ENCODE assay signal across 21 cellular contexts in genomic region chr22:22888509-22889353, GRCh38. TPM values are rescaled to one million over a fixed set of nuclear protein-coding genes. Genes with fewer than 3 reads are reported as not detected.
A peak's percentile ranks its signal among the peaks of the same experiment; 100 is the strongest.
DNase-seq lines count a peak whose midpoint lies in the region; TF ChIP-seq lines count a peak whose summit lies in the region.
"Had no signal": no experiment of that assay in that cellular context is flagged by ENCODE, and none has a peak within 500 bp of the region (broad histone marks: within the 10 kb centered on the region; RNA-seq: fewer than 3 reads in every experiment).

No MANE protein-coding gene starts in this region.

- peaks cover 0 to 34% (median 16%) of the 10 kb centered on the region in 6 donors for H3K4me1 ChIP-seq in spleen
- H3K4me1 ChIP-seq: tibial artery had no signal

- peak overlapping the region; percentile 73 for H3K4me3 ChIP-seq in GM06990 (replicated peaks; ENCODE audit: low read depth, low read length)
- H3K4me3 ChIP-seq in H7 (ENCODE audit: insufficient read depth, low read depth, low read length) = no peak overlapping the region
- H3K4me3 ChIP-seq in coronary artery = no peak overlapping the region
- H3K4me3 ChIP-seq in spleen = peak overlapping the region in 7 of 8 donors; percentile 9 to 66 (median 32)
- H3K4me3 ChIP-seq: tibial artery had no signal

- H3K27me3 ChIP-seq in GM06990 (replicated peaks; ENCODE audit: control insufficient read depth, insufficient read depth, low read length) (no peaks in the 10 kb centered on the region), H7 (ENCODE audit: control insufficient read depth, insufficient read depth, low read length) (peaks cover 6% of the 10 kb centered on the region; the same call in 1 of the 2 replicates), spleen (replicated peaks in 1 of 7) (peaks cover 0 to 24% (median 0%) of the 10 kb centered on the region in 7 donors)

- 63 to 77% (median 72%) methylated on average over 13 of the region's 13 CpGs for WGBS in spleen, 5 donors

- no peak for TF ChIP-seq POLR2A in spleen (IDR thresholded peaks at IDR 0.05)

- no peaks in the 10 kb centered on the region for H3K9me3 ChIP-seq in spleen
- H3K9me3 ChIP-seq: tibial artery had no signal

- no peak for DNase-seq in GM06990 (ENCODE audit: extremely low read depth, insufficient read length)
- peak; percentile 34 for DNase-seq in H7
- peak; percentile 58 for DNase-seq in coronary artery (ENCODE audit: low spot score)
- no peak for DNase-seq in spleen
- no peak for DNase-seq in GM10248 (ENCODE audit: extremely low spot score)
- no peak for DNase-seq in activated gamma-delta T cell treated with Interleukin-2 at 50 U/mL for 16 hours
- no peak for DNase-seq in posterior cingulate gyrus
- DNase-seq: activated CD4-positive, alpha-beta T cell treated with anti-CD3 and anti-CD28 coated beads for 4 hours; COR-L47; kidney glomerular epithelial cell; NCI-H1436; NCI-H526; SHP77; stimulated activated naive CD4-positive, alpha-beta T cell treated with Interleukin-2 at 50 U/mL for 16 hours had no signal

- intact Hi-C loops in spleen (cut with DNase I; ENCODE audit: low total_unique reads) (loop anchor here (10.0 kb wide), 2 partner anchors 74 to 174 kb away; no protein-coding TSS in a partner anchor), posterior cingulate gyrus (cut with DNase I) (no loop called here)

- CTCF ChIA-PET in GM10248 (lab: Yijun Ruan, JAX) = interaction anchor here (1.2 to 6.8 kb wide), 5 partner anchors 40 to 118 kb away, joined by 3 to 55 read pairs (median 4); no protein-coding TSS in a partner anchor

- H3K27ac ChIP-seq in coronary artery (no peak overlapping the region), spleen (peak overlapping the region in 5 of 8 donors; percentile 11 to 79 (median 24))
- H3K27ac ChIP-seq: tibial artery had no signal

- no peaks in the 10 kb centered on the region for H3K36me3 ChIP-seq in GM06990 (ENCODE audit: control insufficient read depth, insufficient read depth, low read length)
- no peaks in the 10 kb centered on the region for H3K36me3 ChIP-seq in H7 (replicated peaks; ENCODE audit: control insufficient read depth, insufficient read depth, low read length)
- H3K36me3 ChIP-seq in spleen = no peaks in the 10 kb centered on the region
- H3K36me3 ChIP-seq: tibial artery had no signal

- POLR2A ChIA-PET in GM10248 (lab: Yijun Ruan, JAX) = no interaction called here

- no peak for TF ChIP-seq CTCF in GM06990 (IDR thresholded peaks at IDR 0.05; ENCODE audit: insufficient read depth, low read length, poor library complexity, severe bottlenecking)
- no peak for TF ChIP-seq CTCF in coronary artery (IDR thresholded peaks at IDR 0.05)
- TF ChIP-seq CTCF in spleen (IDR thresholded peaks at IDR 0.05 in 8 of 11, conservative IDR thresholded peaks at IDR 0.05 in 3 of 11) = no peak
- no peak for TF ChIP-seq CTCF in GM10248 (IDR thresholded peaks at IDR 0.05; ENCODE audit: control extremely low read depth, extremely low read depth, low read depth, missing control alignments)

RNA-seq across cellular contexts. Expression of gene IGLL5, which starts 1.1 kb away (rescaled TPM):
- not detected in 2 replicates for total RNA-seq in H7 (2014; rRNA removed; shearing (Covaris generic))
- total RNA-seq in spleen = 100 to 1,000 TPM in 5 of 7 donors, 10 to 100 TPM in 2; 55.9 to 720 (median 130) TPM
- polyA plus RNA-seq in spleen = 100 to 1,000 TPM in 1 of 3 donors, 10 to 100 TPM in 2; 80.3 to 201 (median 93.0) TPM
- total RNA-seq: activated naive CD4-positive, alpha-beta T cell treated with anti-CD3 and anti-CD28 coated beads, Interleukin-2, amount 50 U/mL, for 72 hours; Daoy; fibroblast of lung; glomerular endothelial cell; HepG2; progenitor cell of endocrine pancreas had no signal
- polyA plus RNA-seq: fibroblast of lung, HepG2 had no signal

Comparison
In these comparisons a context has a peak if more than half of its experiments do, and no peak if none do; other contexts are left out.
1. DNase-seq: peak in H7 (single experiment) and coronary artery (single experiment); none in GM06990 (single experiment), spleen (single experiment), GM10248 (single experiment), activated gamma-delta T cell treated with Interleukin-2 at 50 U/mL for 16 hours (single experiment) and posterior cingulate gyrus (0 of 10).
2. H3K4me3 ChIP-seq: peak in GM06990 (single experiment) and spleen (7 of 8); none in H7 (single experiment) and coronary artery (single experiment).
3. H3K27ac ChIP-seq: peak in spleen (5 of 8); none in coronary artery (0 of 2).
4. RNA of gene IGLL5, which starts 1.1 kb away (total RNA-seq): 55.9 to 720 TPM in spleen; not detected in H7; every median in the first group is over 10 times any median in the second.